ENCODE assay signal across 17 cellular contexts in the genomic region with DNA sequence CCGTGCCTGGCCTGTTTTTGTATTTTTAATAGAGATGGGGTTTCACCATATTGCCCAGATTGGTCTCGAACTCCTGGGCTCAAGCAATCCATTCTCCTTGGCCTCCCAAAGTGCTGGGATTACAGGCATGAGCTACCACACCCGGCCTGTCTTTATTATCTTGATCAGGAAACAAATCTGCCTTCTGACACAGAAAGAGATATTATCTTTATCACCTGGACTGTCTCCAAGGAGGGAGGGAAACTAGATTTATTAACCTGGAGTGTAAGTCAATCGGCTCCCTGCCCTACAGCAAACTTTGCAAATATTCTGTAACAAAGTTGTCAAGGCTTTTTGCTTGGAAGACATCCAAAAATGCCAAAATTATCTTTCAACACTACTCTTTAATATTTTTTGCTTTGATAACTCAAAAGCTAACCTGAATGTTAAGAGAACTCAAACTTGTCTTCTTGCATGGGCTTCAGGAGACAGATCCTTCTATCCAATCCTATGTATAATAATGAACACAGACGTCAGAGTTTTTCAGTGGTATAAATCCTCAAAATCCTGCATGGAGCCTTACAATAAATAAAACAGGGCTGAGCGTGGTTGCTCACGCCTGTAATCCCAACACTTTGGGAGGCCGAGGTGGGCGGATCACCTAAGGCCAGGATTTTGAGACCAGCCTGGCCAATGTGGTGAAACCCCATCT.
DNase-seq lines count a peak whose midpoint lies in the region; ATAC-seq, FAIRE-seq and TF ChIP-seq lines count a peak whose summit lies in the region.
"Had no signal": no experiment of that assay in that cellular context is flagged by ENCODE, and none has a peak within 500 bp of the region (broad histone marks: within the 10 kb centered on the region; RNA-seq: fewer than 3 reads in every experiment).

No MANE protein-coding gene starts in this region.

- ATAC-seq in A549 (no peak), GM21529 (IDR thresholded peaks at IDR 0.05; ENCODE audit: unreplicated experiment) (no peak)
- ATAC-seq: CD8-positive, alpha-beta T cell had no signal

- TF ChIP-seq POLR2A in A549 (IDR thresholded peaks at IDR 0.05; ENCODE audit: low read length), result no peak

- no peak for FAIRE-seq in A549 (lab: Jason Lieb, UNC)
- FAIRE-seq: D721Med had no signal

- DNase-seq in A549 (ENCODE audit: low read depth in 1 of 2, low spot score in 1 of 2) (peak in 1 of 2 experiments; percentile 21), LoVo (ENCODE audit: low spot score) (peak; percentile 66), amniotic epithelial cell (ENCODE audit: low read depth) (peak; percentile 7), NCI-H146 treated with DMSO at 0.1 percent for 48 hours (lab: John Stamatoyannopoulos, UW; ENCODE audit: unreplicated experiment) (no peak), NCI-H146 (lab: John Stamatoyannopoulos, UW) (no peak)
- DNase-seq: CD8-positive, alpha-beta T cell; NCI-H1048; NCI-H1436; NCI-H2029 treated with DMSO at 0.1 percent for 48 hours; NCI-H2171; NCI-H446; SHP77 treated with DMSO at 0.1 percent for 48 hours; SK-N-SH had no signal

- no peak for TF ChIP-seq CTCF in A549 (IDR thresholded peaks at IDR 0.05)

- H3K4me1 ChIP-seq in A549, result peaks cover 25% of the 10 kb centered on the region
- peaks cover 6 to 11% of the 10 kb centered on the region in 2 donors for H3K4me1 ChIP-seq in mucosa of rectum (ENCODE audit: control insufficient read depth in 2 of 2, insufficient read depth in 2 of 2, low read length in 2 of 2)
- H3K4me1 ChIP-seq: BLaER1 had no signal

- H3K27me3 ChIP-seq in mucosa of rectum (ENCODE audit: control insufficient read depth in 2 of 2, insufficient read depth in 2 of 2, low read length in 2 of 2), result no peaks in the 10 kb centered on the region
- H3K27me3 ChIP-seq: BLaER1 had no signal

- CTCF ChIA-PET in A549 (lab: Yijun Ruan, JAX), result interaction anchor here (0.9 to 2.0 kb wide), 4 partner anchors 9 to 45 kb away, joined by 3 to 6 read pairs (median 4); no protein-coding TSS in a partner anchor

- H3K36me3 ChIP-seq in mucosa of rectum (ENCODE audit: control insufficient read depth in 2 of 2, insufficient read depth in 2 of 2, low read length in 2 of 2), result no peaks in the 10 kb centered on the region
- H3K36me3 ChIP-seq: BLaER1 had no signal

- POLR2A ChIA-PET in A549 (lab: Yijun Ruan, JAX), result interaction anchor here (0.7 to 1.0 kb wide), 2 partner anchors 45 to 79 kb away, joined by 3 read pairs; no protein-coding TSS in a partner anchor

- H3K9ac ChIP-seq in mucosa of rectum (ENCODE audit: low read depth in 1 of 2, low read length in 2 of 2), result no peak overlapping the region
- H3K9ac ChIP-seq: BLaER1, SK-N-SH had no signal

- H3K4me3 ChIP-seq in A549 (no peak overlapping the region), mucosa of rectum (ENCODE audit: low read length in 2 of 2) (no peak overlapping the region)
- H3K4me3 ChIP-seq: BLaER1 had no signal

- 52% methylated on average over 9 of the region's 9 CpGs for WGBS in A549 (ENCODE audit: missing lambda C conversion rate)

- H3K4me2 ChIP-seq in A549, result peak overlapping the region; percentile 11
- H3K4me2 ChIP-seq: BLaER1, SK-N-SH had no signal

- H3K27ac ChIP-seq in A549, result peak overlapping the region; percentile 34 to 76; a peak in 3 of 6 replicates
- peak overlapping the region; percentile 45 to 67 for H3K27ac ChIP-seq in mucosa of rectum (ENCODE audit: low read depth in 2 of 2, low read length in 2 of 2)
- H3K27ac ChIP-seq: BLaER1 had no signal

- no peak for TF ChIP-seq RAD21 in A549 (conservative IDR thresholded peaks at IDR 0.05 in 1 of 2, IDR thresholded peaks at IDR 0.05 in 1 of 2)

- TF ChIP-seq EP300 in A549 (IDR thresholded peaks at IDR 0.05), result no peak

- no peaks in the 10 kb centered on the region for H3K9me3 ChIP-seq in A549
- H3K9me3 ChIP-seq in mucosa of rectum (ENCODE audit: control insufficient read depth in 2 of 2, low read length in 2 of 2), result no peaks in the 10 kb centered on the region
- H3K9me3 ChIP-seq: BLaER1, SK-N-SH had no signal

TF ChIP-seq in A549, 52 proteins besides CTCF, POLR2A, EP300 and RAD21:
- no peak for TF ChIP-seq NR3C1 (IDR thresholded peaks at IDR 0.05)
- peak; percentile 83 for TF ChIP-seq GATA3 (IDR thresholded peaks at IDR 0.05; ENCODE audit: borderline replicate concordance)

Comparison
In these comparisons a context has a peak if more than half of its experiments do, and no peak if none do; other contexts are left out.
1. DNase-seq: peak in LoVo (single experiment) and amniotic epithelial cell (single experiment); none in NCI-H146 treated with DMSO at 0.1 percent for 48 hours (single experiment) and NCI-H146 (single experiment).